8 cellular contexts compared by ENCODE assay signal in the genomic region with DNA sequence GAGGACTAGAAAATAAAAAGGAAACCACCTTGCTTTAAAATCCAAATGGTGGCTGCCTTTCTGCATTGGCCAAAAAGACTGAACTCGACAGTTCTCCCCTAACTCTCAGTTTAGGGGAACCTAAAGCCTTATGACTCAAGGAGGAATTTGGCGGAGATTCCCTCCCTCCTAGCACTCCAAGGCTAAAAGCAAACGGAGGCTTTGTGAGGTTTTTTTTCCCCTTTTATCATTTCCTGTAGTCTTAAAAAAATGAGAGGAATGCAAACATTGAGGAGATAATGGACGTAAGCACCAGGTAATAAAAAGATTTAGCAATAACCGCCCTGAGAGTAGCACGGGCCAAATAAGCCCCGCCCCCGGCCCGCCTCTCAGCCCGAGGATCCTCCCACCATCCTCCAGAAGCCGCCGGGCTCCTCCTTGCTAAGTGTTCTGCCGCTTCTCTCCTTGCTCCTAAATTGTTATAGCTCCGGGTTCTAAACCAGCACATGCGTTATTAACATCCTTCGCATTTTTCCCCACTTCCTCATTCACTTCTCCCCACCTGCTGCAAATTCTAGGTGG. TPM values are rescaled to one million over a fixed set of nuclear protein-coding genes. Genes with fewer than 3 reads are reported as not detected.
DNase-seq lines count a peak whose midpoint lies in the region; ATAC-seq and TF ChIP-seq lines count a peak whose summit lies in the region.

No MANE protein-coding gene starts in this region.

- H3K36me3 ChIP-seq in esophagus squamous epithelium: no peaks in the 10 kb centered on the region
- H3K36me3 ChIP-seq in stomach smooth muscle (ENCODE audit: control insufficient read depth in 2 of 2, insufficient read depth in 2 of 2, low read length in 2 of 2): no peaks in the 10 kb centered on the region

- H3K27me3 ChIP-seq in esophagus squamous epithelium (no peaks in the 10 kb centered on the region), stomach smooth muscle (ENCODE audit: control insufficient read depth in 1 of 2, insufficient read depth in 2 of 2, low read length in 2 of 2) (peaks cover 0 to 4% of the 10 kb centered on the region in 2 donors)

- peaks cover 26 to 78% (median 38%) of the 10 kb centered on the region in 3 donors for H3K4me1 ChIP-seq in esophagus squamous epithelium
- peaks cover 18% of the 10 kb centered on the region for H3K4me1 ChIP-seq in stomach smooth muscle (ENCODE audit: control insufficient read depth, insufficient read depth, low read length)

- DNase-seq in A172 (ENCODE audit: low spot score) (peak; percentile 94), GM19238 (ENCODE audit: insufficient read length, low spot score) (peak; percentile 73), NOMO-1 (lab: John Stamatoyannopoulos, UW; ENCODE audit: unreplicated experiment in 2 of 2) (peak; percentile 80 to 87), esophagus squamous epithelium (lab: John Stamatoyannopoulos, UW) (no peak), nephron progenitor cell (peak; percentile 76)
- peak; percentile 49 for DNase-seq in activated T-cell treated with anti-CD3 and anti-CD28 coated beads, Interleukin-2, amount 50 U/mL, for 4 hours

- intact Hi-C loops in esophagus squamous epithelium (cut with DNase I): no loop called here

- ATAC-seq in activated T-cell treated with anti-CD3 and anti-CD28 coated beads, Interleukin-2, amount 50 U/mL, for 4 hours: peak; percentile 66 to 72
- no peak for ATAC-seq in HG03095 (IDR thresholded peaks at IDR 0.05; ENCODE audit: unreplicated experiment)

- peaks cover 23% of the 10 kb centered on the region for H3K27me3 Mint-ChIP-seq in activated T-cell treated with anti-CD3 and anti-CD28 coated beads, Interleukin-2, amount 50 U/mL, for 4 hours (ENCODE audit: low read depth)
- H3K27me3 Mint-ChIP-seq in nephron progenitor cell (ENCODE audit: low read depth, poor library complexity): peaks cover 16% of the 10 kb centered on the region

- H3K9me3 ChIP-seq in esophagus squamous epithelium (no peaks in the 10 kb centered on the region), stomach smooth muscle (ENCODE audit: control insufficient read depth in 2 of 2, low read length in 2 of 2) (no peaks in the 10 kb centered on the region)

- H3K4me3 ChIP-seq in esophagus squamous epithelium: peak overlapping the region in 3 of 4 donors; percentile 11 to 24 (median 21)
- peak overlapping the region; percentile 44 to 60 for H3K4me3 ChIP-seq in stomach smooth muscle (ENCODE audit: low read length in 2 of 2)

- peak in 1 of 4 donors; percentile 55 for TF ChIP-seq POLR2A in esophagus squamous epithelium (IDR thresholded peaks at IDR 0.05)

- WGBS in esophagus squamous epithelium, 2 donors: 2 to 3% methylated on average over 16 of the region's 16 CpGs

- H3K4me1 Mint-ChIP-seq in activated T-cell treated with anti-CD3 and anti-CD28 coated beads, Interleukin-2, amount 50 U/mL, for 4 hours (ENCODE audit: low read depth): peaks cover 31% of the 10 kb centered on the region
- H3K4me1 Mint-ChIP-seq in nephron progenitor cell: peaks cover 41% of the 10 kb centered on the region

- TF ChIP-seq CTCF in esophagus squamous epithelium (IDR thresholded peaks at IDR 0.05) (no peak), nephron progenitor cell (IDR thresholded peaks at IDR 0.05) (no peak)

- H3K27ac ChIP-seq in esophagus squamous epithelium: peak overlapping the region in 3 of 4 donors; percentile 53 to 85 (median 59)
- no peak overlapping the region for H3K27ac ChIP-seq in stomach smooth muscle (ENCODE audit: low read length)

- H3K9ac ChIP-seq in stomach smooth muscle (ENCODE audit: low read length in 2 of 2): no peak overlapping the region

- no peaks in the 10 kb centered on the region for H3K9me3 Mint-ChIP-seq in activated T-cell treated with anti-CD3 and anti-CD28 coated beads, Interleukin-2, amount 50 U/mL, for 4 hours
- H3K9me3 Mint-ChIP-seq in nephron progenitor cell: no peaks in the 10 kb centered on the region

- H3K4me3 Mint-ChIP-seq in activated T-cell treated with anti-CD3 and anti-CD28 coated beads, Interleukin-2, amount 50 U/mL, for 4 hours: peak overlapping the region; percentile 27
- H3K4me3 Mint-ChIP-seq in nephron progenitor cell: peak overlapping the region; percentile 55

- H3K27ac Mint-ChIP-seq in nephron progenitor cell: no peak overlapping the region

- H3K36me3 Mint-ChIP-seq in activated T-cell treated with anti-CD3 and anti-CD28 coated beads, Interleukin-2, amount 50 U/mL, for 4 hours (ENCODE audit: insufficient read depth): no peaks in the 10 kb centered on the region
- H3K36me3 Mint-ChIP-seq in nephron progenitor cell (ENCODE audit: low read depth): no peaks in the 10 kb centered on the region

RNA-seq across cellular contexts. Expression of gene KIFC3, which starts 5.8 kb away (rescaled TPM):
- total RNA-seq in A172 (2014; rRNA removed; shearing (Covaris generic)): 77.9 and 90.4 TPM in 2 replicates
- 1 to 10 TPM; 2.7 to 4.1 (median 3.2) TPM for total RNA-seq in activated T-cell treated with anti-CD3 and anti-CD28 coated beads, Interleukin-2, amount 50 U/mL, for 4 hours
- total RNA-seq in esophagus squamous epithelium: 10 to 100 TPM; 14.8 to 72.4 (median 43.5) TPM
